1 cellular context compared by ENCODE assay signal in the genomic region with DNA sequence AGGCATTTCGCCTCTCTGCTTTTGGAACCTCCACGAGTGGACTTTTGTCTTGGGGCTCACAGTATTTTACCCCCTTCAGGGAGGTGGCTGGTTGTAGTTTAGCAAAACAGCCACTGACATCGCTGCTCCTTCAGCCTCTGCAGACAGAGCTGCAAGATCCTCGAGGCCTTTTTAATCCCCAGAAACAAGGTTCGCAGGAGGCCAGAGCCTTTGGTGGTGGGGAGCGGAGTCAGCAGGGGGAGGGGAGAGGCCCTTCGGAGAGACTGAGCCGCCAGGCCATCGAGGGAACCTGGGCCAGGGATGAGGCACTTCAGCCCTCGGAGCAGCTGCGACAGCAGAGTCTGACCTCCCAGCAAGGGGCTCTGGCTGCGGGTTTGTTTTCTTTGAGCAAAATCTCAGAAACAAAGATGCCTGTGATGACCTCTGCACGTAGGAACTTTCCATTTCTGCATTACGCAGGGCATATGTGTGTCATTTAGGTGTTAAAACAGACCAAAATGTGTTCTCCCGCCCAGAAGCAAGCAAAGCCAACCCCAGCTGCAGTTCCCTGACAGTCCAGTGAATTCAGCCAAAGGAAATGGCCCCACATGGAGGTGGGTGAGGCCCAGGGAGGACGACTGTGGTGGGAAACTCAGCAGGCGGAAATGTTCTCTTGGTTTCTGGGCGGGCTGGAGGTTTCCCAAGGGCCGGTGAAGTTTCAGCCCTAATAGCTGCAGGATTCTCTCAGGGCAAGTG.
TF ChIP-seq lines count a peak whose summit lies in the region.

No MANE protein-coding gene starts in this region.

TF ChIP-seq in HepG2, 621 proteins besides CTCF, POLR2A, EP300 and RAD21 (continued from another document):
- TF ChIP-seq ZNF350 (CRISPR knock-in tag; IDR thresholded peaks at IDR 0.05; ENCODE audit: borderline replicate concordance, low read depth) (0 out of 2 replicates have a peak, but pooled peaks have one; percentile 31), ZNF34 (CRISPR knock-in tag; IDR thresholded peaks at IDR 0.05; ENCODE audit: borderline replicate concordance) (no peak), ZNF567 (CRISPR knock-in tag; IDR thresholded peaks at IDR 0.05; ENCODE audit: borderline replicate concordance) (0 out of 2 replicates have a peak, but pooled peaks have one; percentile 59), ZNF136 (CRISPR knock-in tag; IDR thresholded peaks at IDR 0.05; ENCODE audit: low read depth) (no peak), ZNF703 (CRISPR knock-in tag; IDR thresholded peaks at IDR 0.05; ENCODE audit: borderline replicate concordance) (0 out of 2 replicates have a peak, but pooled peaks have one; percentile 36), KLF13 (CRISPR knock-in tag; IDR thresholded peaks at IDR 0.05) (0 out of 2 replicates have a peak, but pooled peaks have one; percentile 34), CHCHD3 (CRISPR knock-in tag; IDR thresholded peaks at IDR 0.05) (no peak), ZNF550 (CRISPR knock-in tag; IDR thresholded peaks at IDR 0.05; ENCODE audit: borderline replicate concordance) (0 out of 2 replicates have a peak, but pooled peaks have one; percentile 47), ZNF572 (CRISPR knock-in tag; IDR thresholded peaks at IDR 0.05) (0 out of 2 replicates have a peak, but pooled peaks have one; percentile 6)
- TF ChIP-seq, protein P1, sequence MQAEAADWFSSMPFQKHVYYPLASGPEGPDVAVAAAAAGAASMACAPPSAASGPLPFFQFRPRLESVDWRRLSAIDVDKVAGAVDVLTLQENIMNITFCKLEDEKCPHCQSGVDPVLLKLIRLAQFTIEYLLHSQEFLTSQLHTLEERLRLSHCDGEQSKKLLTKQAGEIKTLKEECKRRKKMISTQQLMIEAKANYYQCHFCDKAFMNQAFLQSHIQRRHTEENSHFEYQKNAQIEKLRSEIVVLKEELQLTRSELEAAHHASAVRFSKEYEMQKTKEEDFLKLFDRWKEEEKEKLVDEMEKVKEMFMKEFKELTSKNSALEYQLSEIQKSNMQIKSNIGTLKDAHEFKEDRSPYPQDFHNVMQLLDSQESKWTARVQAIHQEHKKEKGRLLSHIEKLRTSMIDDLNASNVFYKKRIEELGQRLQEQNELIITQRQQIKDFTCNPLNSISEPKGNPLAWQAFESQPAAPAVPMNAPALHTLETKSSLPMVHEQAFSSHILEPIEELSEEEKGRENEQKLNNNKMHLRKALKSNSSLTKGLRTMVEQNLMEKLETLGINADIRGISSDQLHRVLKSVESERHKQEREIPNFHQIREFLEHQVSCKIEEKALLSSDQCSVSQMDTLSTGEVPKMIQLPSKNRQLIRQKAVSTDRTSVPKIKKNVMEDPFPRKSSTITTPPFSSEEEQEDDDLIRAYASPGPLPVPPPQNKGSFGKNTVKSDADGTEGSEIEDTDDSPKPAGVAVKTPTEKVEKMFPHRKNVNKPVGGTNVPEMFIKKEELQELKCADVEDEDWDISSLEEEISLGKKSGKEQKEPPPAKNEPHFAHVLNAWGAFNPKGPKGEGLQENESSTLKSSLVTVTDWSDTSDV (CRISPR knock-in tag; IDR thresholded peaks at IDR 0.05): 0 out of 2 replicates have a peak, but pooled peaks have one; percentile 44
